In the genomic region with DNA sequence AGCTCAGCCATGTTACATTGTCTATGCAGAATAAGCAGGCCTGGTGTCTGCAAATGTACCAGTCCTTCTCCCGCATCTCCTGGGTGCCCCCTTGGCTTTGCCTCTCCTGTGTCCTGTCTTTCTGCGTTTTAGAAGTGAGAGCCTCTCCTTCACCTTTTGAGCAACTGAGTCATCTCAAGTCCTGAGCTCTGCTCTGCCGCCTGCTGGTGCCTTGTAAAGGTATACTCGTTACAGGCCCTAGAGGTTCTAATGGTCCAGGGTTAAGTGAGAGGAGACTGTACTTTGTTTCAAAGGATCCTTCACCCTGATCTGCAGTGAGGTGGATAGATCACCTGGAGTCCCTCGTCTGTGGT, we compare ENCODE assay signal across 17 cellular contexts. TPM values are rescaled to one million over a fixed set of nuclear protein-coding genes. Genes with fewer than 3 reads are reported as not detected.
A peak's percentile ranks its signal among the peaks of the same experiment; 100 is the strongest.
DNase-seq lines count a peak whose midpoint lies in the region; ATAC-seq and TF ChIP-seq lines count a peak whose summit lies in the region.
"Had no signal": no experiment of that assay in that cellular context is flagged by ENCODE, and none has a peak within 500 bp of the region (broad histone marks: within the 10 kb centered on the region; RNA-seq: fewer than 3 reads in every experiment).

No MANE protein-coding gene starts in this region.

- dilution Hi-C loops in IMR-90 (cut with HindIII; ENCODE audit: low sequenced_read_pairs, unreplicated experiment) = no loop called here

- no peak for TF ChIP-seq POLR2A in IMR-90 (IDR thresholded peaks at IDR 0.05; ENCODE audit: low read depth, low read length)

- no peak overlapping the region for H4K8ac ChIP-seq in IMR-90 (ENCODE audit: low read depth in 2 of 2, low read length in 2 of 2)

- no peak overlapping the region for H4K5ac ChIP-seq in IMR-90 (ENCODE audit: low read depth, low read length)

- H2BK5ac ChIP-seq in IMR-90 (ENCODE audit: low read depth, low read length, poor library complexity, severe bottlenecking) = no peak overlapping the region

- H2AFZ ChIP-seq in IMR-90 (replicated peaks; ENCODE audit: low read length, poor library complexity) = no peak overlapping the region

- CTCF ChIA-PET in activated CD8-positive, alpha-beta T cell treated with anti-CD3 and anti-CD28 coated beads for 36 hours (lab: Charles Lee) = interaction anchor here (1.0 kb wide), 1 partner anchor 16 kb away, joined by 3 read pairs; no protein-coding TSS in a partner anchor
- CTCF ChIA-PET in activated CD8-positive, alpha-beta T cell treated with anti-CD3 and anti-CD28 coated beads, Interleukin-2, amount 10 ng/mL, durations not matched to agents 7 days and 5 days (lab: Charles Lee) = interaction anchor here (0.7 to 1.9 kb wide), 2 partner anchors 9 to 17 kb away, joined by 3 to 8 read pairs; no protein-coding TSS in a partner anchor
- CTCF ChIA-PET in IMR-90 (lab: Yijun Ruan, JAX) = no interaction called here
- CTCF ChIA-PET in activated CD8-positive, alpha-beta memory T cell treated with anti-CD3 and anti-CD28 coated beads, Interleukin-2, amount 10 ng/mL, durations not matched to agents 7 days and 5 days (lab: Charles Lee) = interaction anchor here (0.9 to 1.1 kb wide), 2 partner anchors 17 to 139 kb away, joined by 3 read pairs; partner anchors contain the start of gene VHL

- H3K27ac Mint-ChIP-seq in activated CD8-positive, alpha-beta T cell treated with anti-CD3 and anti-CD28 coated beads for 36 hours = no peak overlapping the region
- H3K27ac Mint-ChIP-seq in activated CD8-positive, alpha-beta T cell treated with anti-CD3 and anti-CD28 coated beads, Interleukin-2, amount 10 ng/mL, durations not matched to agents 7 days and 5 days = no peak overlapping the region
- peak overlapping the region; percentile 44 for H3K27ac Mint-ChIP-seq in nephron progenitor cell
- no peak overlapping the region for H3K27ac Mint-ChIP-seq in activated CD8-positive, alpha-beta memory T cell treated with anti-CD3 and anti-CD28 coated beads, Interleukin-2, amount 10 ng/mL, durations not matched to agents 7 days and 5 days

- peaks cover 51% of the 10 kb centered on the region for H3K4me1 Mint-ChIP-seq in activated CD8-positive, alpha-beta T cell treated with anti-CD3 and anti-CD28 coated beads for 36 hours (ENCODE audit: low read depth)
- peaks cover 30% of the 10 kb centered on the region for H3K4me1 Mint-ChIP-seq in activated CD8-positive, alpha-beta T cell treated with anti-CD3 and anti-CD28 coated beads, Interleukin-2, amount 10 ng/mL, durations not matched to agents 7 days and 5 days (ENCODE audit: low read depth)
- peaks cover 9% of the 10 kb centered on the region for H3K4me1 Mint-ChIP-seq in nephron progenitor cell
- peaks cover 36% of the 10 kb centered on the region for H3K4me1 Mint-ChIP-seq in activated CD8-positive, alpha-beta memory T cell treated with anti-CD3 and anti-CD28 coated beads, Interleukin-2, amount 10 ng/mL, durations not matched to agents 7 days and 5 days

- no peak for TF ChIP-seq RAD21 in IMR-90 (IDR thresholded peaks at IDR 0.05; ENCODE audit: low read length)

- POLR2A ChIA-PET in activated CD8-positive, alpha-beta T cell treated with anti-CD3 and anti-CD28 coated beads for 36 hours (lab: Charles Lee) = interaction anchor here (0.9 to 1.2 kb wide), 3 partner anchors 16 to 41 kb away, joined by 3 read pairs; partner anchors contain the start of gene SEC13
- POLR2A ChIA-PET in activated CD8-positive, alpha-beta T cell treated with anti-CD3 and anti-CD28 coated beads, Interleukin-2, amount 10 ng/mL, durations not matched to agents 7 days and 5 days (lab: Charles Lee) = interaction anchor here (0.5 kb wide), 1 partner anchor 127 kb away, joined by 3 read pairs; no protein-coding TSS in a partner anchor
- POLR2A ChIA-PET in IMR-90 (lab: Charles Lee; ENCODE audit: unreplicated experiment) = no interaction called here

- no peak overlapping the region for H3K56ac ChIP-seq in IMR-90 (ENCODE audit: extremely low read depth, insufficient read depth, low read length)

- H2BK15ac ChIP-seq in IMR-90 (ENCODE audit: low read depth, low read length) = no peak overlapping the region

- H3K36me3 Mint-ChIP-seq in activated CD8-positive, alpha-beta T cell treated with anti-CD3 and anti-CD28 coated beads for 36 hours (ENCODE audit: low read depth) = peaks cover 38% of the 10 kb centered on the region
- peaks cover 57% of the 10 kb centered on the region for H3K36me3 Mint-ChIP-seq in activated CD8-positive, alpha-beta T cell treated with anti-CD3 and anti-CD28 coated beads, Interleukin-2, amount 10 ng/mL, durations not matched to agents 7 days and 5 days (ENCODE audit: low read depth)
- H3K36me3 Mint-ChIP-seq in nephron progenitor cell (ENCODE audit: low read depth) = peaks cover 30% of the 10 kb centered on the region
- H3K36me3 Mint-ChIP-seq in activated CD8-positive, alpha-beta memory T cell treated with anti-CD3 and anti-CD28 coated beads, Interleukin-2, amount 10 ng/mL, durations not matched to agents 7 days and 5 days = peaks cover 32% of the 10 kb centered on the region

- H4K20me1 ChIP-seq in IMR-90 (ENCODE audit: insufficient read depth, low read length) = peaks cover 19% of the 10 kb centered on the region

- no peaks in the 10 kb centered on the region for H3K27me3 ChIP-seq in IMR-90 (ENCODE audit: control insufficient read depth, insufficient read depth, low read length)

- no peaks in the 10 kb centered on the region for H3K9me3 ChIP-seq in IMR-90 (ENCODE audit: control insufficient read depth, insufficient read depth, low read length)

- H3K27me3 Mint-ChIP-seq in activated CD8-positive, alpha-beta T cell treated with anti-CD3 and anti-CD28 coated beads for 36 hours = no peaks in the 10 kb centered on the region
- H3K27me3 Mint-ChIP-seq in activated CD8-positive, alpha-beta T cell treated with anti-CD3 and anti-CD28 coated beads, Interleukin-2, amount 10 ng/mL, durations not matched to agents 7 days and 5 days (ENCODE audit: low read depth) = no peaks in the 10 kb centered on the region
- peaks cover 7% of the 10 kb centered on the region for H3K27me3 Mint-ChIP-seq in nephron progenitor cell (ENCODE audit: low read depth, poor library complexity)
- H3K27me3 Mint-ChIP-seq in activated CD8-positive, alpha-beta memory T cell treated with anti-CD3 and anti-CD28 coated beads, Interleukin-2, amount 10 ng/mL, durations not matched to agents 7 days and 5 days = no peaks in the 10 kb centered on the region

- peak overlapping the region; percentile 66 for H2AK9ac ChIP-seq in IMR-90 (replicated peaks; ENCODE audit: low read depth, low read length, poor library complexity)

- no peaks in the 10 kb centered on the region; the same call in 1 of the 2 replicates for H3K9me1 ChIP-seq in IMR-90 (ENCODE audit: insufficient read depth, low read length)

- no peak overlapping the region for H2AK5ac ChIP-seq in IMR-90 (ENCODE audit: low read depth, low read length)

- no peak overlapping the region for H3K23ac ChIP-seq in IMR-90 (ENCODE audit: low read depth, low read length)

- intact Hi-C loops in activated CD8-positive, alpha-beta T cell treated with anti-CD3 and anti-CD28 coated beads for 36 hours (cut with micrococcal nuclease) = no loop called here
- intact Hi-C loops in IMR-90 (cut with micrococcal nuclease) = loop anchor here (10.0 kb wide), 1 partner anchor 435 kb away; the partner anchor contains the start of gene RPUSD3

- no peak overlapping the region for H2BK120ac ChIP-seq in IMR-90 (ENCODE audit: low read depth, low read length)

- H3K4ac ChIP-seq in IMR-90 (ENCODE audit: low read depth, low read length) = no peak overlapping the region

- H3K79me1 ChIP-seq in IMR-90 (ENCODE audit: low read depth in 1 of 2, low read length in 2 of 2) = peaks cover 28 to 29% of the 10 kb centered on the region in 2 experiments

- no peak overlapping the region for H3K18ac ChIP-seq in IMR-90 (ENCODE audit: low read depth, low read length)

- DNase-seq in activated CD8-positive, alpha-beta T cell treated with anti-CD3 and anti-CD28 coated beads for 36 hours = peak; percentile 21
- no peak for DNase-seq in activated CD8-positive, alpha-beta T cell treated with anti-CD3 and anti-CD28 coated beads, Interleukin-2, amount 10 ng/mL, durations not matched to agents 7 days and 5 days
- DNase-seq in IMR-90 = no peak
- DNase-seq in astrocyte of the spinal cord (ENCODE audit: low read depth, low spot score) = no peak
- no peak for DNase-seq in nephron progenitor cell
- DNase-seq in G401 (ENCODE audit: low spot score) = no peak
- DNase-seq in activated CD8-positive, alpha-beta memory T cell treated with anti-CD3 and anti-CD28 coated beads, Interleukin-2, amount 10 ng/mL, durations not matched to agents 7 days and 5 days = no peak
- no peak for DNase-seq in RPMI8226
- DNase-seq: activated naive CD4-positive, alpha-beta T cell; DMS 273 treated with DMSO at 0.1 percent for 48 hours; H7; NCI-H1436; stimulated activated naive CD8-positive, alpha-beta T cell treated with anti-CD3 and anti-CD28 coated beads, Interleukin-15, Interleukin-2, amounts not matched to agents 100 U/mL and 50 U/mL, for 24 hours; SW 1271 had no signal

- 86% methylated on average over 2 of the region's 5 CpGs; no CpG with 5 or more reads in 1 of the 2 experiments for WGBS in IMR-90 (ENCODE audit: extremely low coverage in 2 of 2, insufficient read length in 1 of 2), 2 experiments

- H3K36me3 ChIP-seq in IMR-90 (ENCODE audit: control insufficient read depth, insufficient read depth, low read length) = peaks cover 44% of the 10 kb centered on the region

- H4K91ac ChIP-seq in IMR-90 (ENCODE audit: insufficient read depth, low read depth, low read length) = no peak overlapping the region

- H3K27ac ChIP-seq in IMR-90 (ENCODE audit: insufficient read depth, low read length) = no peak overlapping the region
- H3K27ac ChIP-seq: KMS-11 had no signal

- TF ChIP-seq CTCF in activated CD8-positive, alpha-beta T cell treated with anti-CD3 and anti-CD28 coated beads for 36 hours (IDR thresholded peaks at IDR 0.05) = no peak
- TF ChIP-seq CTCF in IMR-90 (conservative IDR thresholded peaks at IDR 0.05; ENCODE audit: low read depth, low read length) (no peak), astrocyte of the spinal cord (IDR thresholded peaks at IDR 0.05; ENCODE audit: low read depth, low read length) (peak; percentile 14), nephron progenitor cell (IDR thresholded peaks at IDR 0.05) (no peak)

- no peaks in the 10 kb centered on the region for H3K9me3 Mint-ChIP-seq in activated CD8-positive, alpha-beta T cell treated with anti-CD3 and anti-CD28 coated beads for 36 hours
- no peaks in the 10 kb centered on the region for H3K9me3 Mint-ChIP-seq in activated CD8-positive, alpha-beta T cell treated with anti-CD3 and anti-CD28 coated beads, Interleukin-2, amount 10 ng/mL, durations not matched to agents 7 days and 5 days (ENCODE audit: insufficient read depth)
- no peaks in the 10 kb centered on the region for H3K9me3 Mint-ChIP-seq in nephron progenitor cell
- no peaks in the 10 kb centered on the region for H3K9me3 Mint-ChIP-seq in activated CD8-positive, alpha-beta memory T cell treated with anti-CD3 and anti-CD28 coated beads, Interleukin-2, amount 10 ng/mL, durations not matched to agents 7 days and 5 days (ENCODE audit: low read depth)

- no peak overlapping the region for H3K4me2 ChIP-seq in IMR-90 (ENCODE audit: low read depth, low read length)
- H3K4me2 ChIP-seq: KMS-11 had no signal

- in situ Hi-C loops in IMR-90 (cut with MboI; ENCODE audit: low sequenced_read_pairs) (no loop called here), astrocyte of the spinal cord (cut with HindIII; ENCODE audit: low sequenced_read_pairs) (no loop called here), G401 (cut with HindIII; ENCODE audit: low sequenced_read_pairs) (no loop called here)

- H3K4me3 ChIP-seq in IMR-90 (ENCODE audit: insufficient read depth, low read depth, low read length) (no peak overlapping the region), astrocyte of the spinal cord (ENCODE audit: low read depth, low read length) (no peak overlapping the region)

- H3K4me1 ChIP-seq in IMR-90 (ENCODE audit: control insufficient read depth, insufficient read depth, low read length) = no peaks in the 10 kb centered on the region

- no TSS peak for BruUV-seq in IMR-90 (replicated peaks; lab: Mats Ljungman, UMichigan)

- H2BK20ac ChIP-seq in IMR-90 (ENCODE audit: low read depth, low read length) = no peak overlapping the region

- H3K14ac ChIP-seq in IMR-90 (replicated peaks; ENCODE audit: low read depth, low read length) = no peak overlapping the region

- ATAC-seq in activated CD8-positive, alpha-beta T cell treated with anti-CD3 and anti-CD28 coated beads for 36 hours = no peak
- ATAC-seq in activated CD8-positive, alpha-beta T cell treated with anti-CD3 and anti-CD28 coated beads, Interleukin-2, amount 10 ng/mL, durations not matched to agents 7 days and 5 days = no peak
- ATAC-seq in IMR-90 (ENCODE audit: low read depth) = no peak
- ATAC-seq in activated CD8-positive, alpha-beta memory T cell treated with anti-CD3 and anti-CD28 coated beads, Interleukin-2, amount 10 ng/mL, durations not matched to agents 7 days and 5 days = no peak
- ATAC-seq: stimulated activated naive CD8-positive, alpha-beta T cell treated with anti-CD3 and anti-CD28 coated beads, Interleukin-15, Interleukin-2, amounts not matched to agents 100 U/mL and 50 U/mL, for 24 hours had no signal

- H3K4me3 Mint-ChIP-seq in activated CD8-positive, alpha-beta T cell treated with anti-CD3 and anti-CD28 coated beads for 36 hours = no peak overlapping the region
- no peak overlapping the region for H3K4me3 Mint-ChIP-seq in activated CD8-positive, alpha-beta T cell treated with anti-CD3 and anti-CD28 coated beads, Interleukin-2, amount 10 ng/mL, durations not matched to agents 7 days and 5 days
- no peak overlapping the region for H3K4me3 Mint-ChIP-seq in nephron progenitor cell
- no peak overlapping the region for H3K4me3 Mint-ChIP-seq in activated CD8-positive, alpha-beta memory T cell treated with anti-CD3 and anti-CD28 coated beads, Interleukin-2, amount 10 ng/mL, durations not matched to agents 7 days and 5 days

- H3K9ac ChIP-seq in IMR-90 (ENCODE audit: low read depth, low read length) = no peak overlapping the region
- H3K9ac ChIP-seq: KMS-11 had no signal

RNA-seq across cellular contexts. Expression of gene GHRL, which starts 12.6 kb away (rescaled TPM):
- total RNA-seq in activated CD8-positive, alpha-beta T cell treated with anti-CD3 and anti-CD28 coated beads for 36 hours = under 1 TPM in 1 of 2 experiments, not detected in 1; 0.22 TPM
- under 1 TPM; 0.21 to 0.63 TPM for total RNA-seq in activated CD8-positive, alpha-beta T cell treated with anti-CD3 and anti-CD28 coated beads, Interleukin-2, amount 10 ng/mL, durations not matched to agents 7 days and 5 days
- not detected in 2 replicates for total RNA-seq in IMR-90 (2012; rRNA removed)
- 0.27 TPM in 1 of 2 replicates, not detected in the other for polyA plus RNA-seq in IMR-90 (2012; rRNA removed)
- not detected in 2 replicates for polyA plus RNA-seq in IMR-90 (2012; cell fraction: cytosol; rRNA removed)
- 0.11 and 0.62 TPM in 2 replicates for polyA plus RNA-seq in IMR-90 (2012; cell fraction: nucleus; rRNA removed; ENCODE audit: low replicate concordance)
- not detected in 2 replicates for total RNA-seq in G401 (2014; rRNA removed; shearing (Covaris generic))
- under 1 TPM in 1 of 2 experiments, not detected in 1; 0.77 TPM for total RNA-seq in activated CD8-positive, alpha-beta memory T cell treated with anti-CD3 and anti-CD28 coated beads, Interleukin-2, amount 10 ng/mL, durations not matched to agents 7 days and 5 days
- total RNA-seq: glomerular endothelial cell, H7, NCI-H460 had no signal

RNA-seq across cellular contexts. Expression of gene TATDN2, which starts 31.9 kb away (rescaled TPM):
- total RNA-seq in activated CD8-positive, alpha-beta T cell treated with anti-CD3 and anti-CD28 coated beads for 36 hours = 10 to 100 TPM; 37.1 to 38.5 TPM
- total RNA-seq in activated CD8-positive, alpha-beta T cell treated with anti-CD3 and anti-CD28 coated beads, Interleukin-2, amount 10 ng/mL, durations not matched to agents 7 days and 5 days = 10 to 100 TPM; 57.0 to 61.6 TPM
- total RNA-seq in IMR-90 (2012; rRNA removed) = 7.8 and 9.0 TPM in 2 replicates
- polyA plus RNA-seq in IMR-90 (2012; rRNA removed) = 15.0 and 18.8 TPM in 2 replicates
- 9.1 and 10.1 TPM in 2 replicates for polyA plus RNA-seq in IMR-90 (2012; cell fraction: cytosol; rRNA removed)
- 11.1 and 22.6 TPM in 2 replicates for polyA plus RNA-seq in IMR-90 (2012; cell fraction: nucleus; rRNA removed; ENCODE audit: low replicate concordance)
- total RNA-seq in G401 (2014; rRNA removed; shearing (Covaris generic)) = 18.8 and 22.1 TPM in 2 replicates
- total RNA-seq in activated CD8-positive, alpha-beta memory T cell treated with anti-CD3 and anti-CD28 coated beads, Interleukin-2, amount 10 ng/mL, durations not matched to agents 7 days and 5 days = 10 to 100 TPM; 60.2 to 67.1 TPM

RNA-seq across cellular contexts. Expression of gene SEC13, which starts 40.8 kb away (rescaled TPM):
- total RNA-seq in activated CD8-positive, alpha-beta T cell treated with anti-CD3 and anti-CD28 coated beads for 36 hours = 10 to 100 TPM; 89.7 to 89.8 TPM
- 10 to 100 TPM; 93.2 to 95.0 TPM for total RNA-seq in activated CD8-positive, alpha-beta T cell treated with anti-CD3 and anti-CD28 coated beads, Interleukin-2, amount 10 ng/mL, durations not matched to agents 7 days and 5 days
- 443 and 475 TPM in 2 replicates for total RNA-seq in IMR-90 (2012; rRNA removed)
- polyA plus RNA-seq in IMR-90 (2012; rRNA removed) = 364 and 377 TPM in 2 replicates
- polyA plus RNA-seq in IMR-90 (2012; cell fraction: cytosol; rRNA removed) = 372 and 417 TPM in 2 replicates
- 300 and 409 TPM in 2 replicates for polyA plus RNA-seq in IMR-90 (2012; cell fraction: nucleus; rRNA removed; ENCODE audit: low replicate concordance)
- total RNA-seq in G401 (2014; rRNA removed; shearing (Covaris generic)) = 147 and 148 TPM in 2 replicates
- total RNA-seq in activated CD8-positive, alpha-beta memory T cell treated with anti-CD3 and anti-CD28 coated beads, Interleukin-2, amount 10 ng/mL, durations not matched to agents 7 days and 5 days = 100 to 1,000 TPM in 1 of 2 experiments, 10 to 100 TPM in 1; 87.2 to 101 TPM
